ENCODE assay signal across 8 cellular contexts in the genomic region with DNA sequence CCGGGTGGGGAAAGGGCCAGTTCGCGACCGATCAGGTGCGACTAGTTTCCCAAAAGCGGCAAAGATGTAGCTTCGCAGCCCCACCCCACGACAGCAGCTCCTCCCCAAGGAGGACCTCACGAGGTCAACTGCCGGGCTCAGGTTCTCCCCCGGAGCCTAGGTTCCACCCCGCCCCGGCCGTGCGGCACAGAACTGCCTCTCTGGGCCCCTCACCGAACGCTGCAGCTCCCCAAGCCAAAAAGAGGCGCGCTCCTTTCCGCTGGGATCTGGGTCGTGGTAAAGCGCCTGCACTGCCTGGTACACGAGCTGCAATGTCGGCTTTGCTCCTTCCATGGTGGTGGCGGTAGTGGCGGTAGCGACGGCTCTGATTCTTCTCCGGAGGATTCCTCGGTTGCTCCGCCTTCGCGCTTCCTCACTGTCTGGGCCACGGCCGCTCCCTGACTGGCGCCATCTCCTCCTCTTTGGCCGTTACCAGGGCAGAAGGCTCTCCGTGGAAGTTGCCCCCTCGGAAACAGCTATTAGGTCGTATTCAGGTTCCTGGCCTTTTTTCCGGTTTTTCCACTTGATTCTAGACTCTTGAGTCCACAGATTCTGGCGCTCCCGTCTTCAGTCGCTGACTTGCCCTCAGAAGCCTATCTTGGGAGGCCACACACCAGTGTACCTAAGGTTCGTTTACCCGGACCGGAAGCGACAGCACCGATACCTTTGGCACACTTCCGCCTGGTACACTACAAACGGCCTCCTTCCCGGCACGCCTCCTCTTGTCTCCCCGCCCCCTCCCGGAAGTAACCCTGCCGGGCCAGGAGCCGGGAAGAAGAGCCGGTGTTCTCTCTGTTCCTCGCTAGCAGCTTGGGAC. TPM values are rescaled to one million over a fixed set of nuclear protein-coding genes. Genes with fewer than 3 reads are reported as not detected.
DNase-seq lines count a peak whose midpoint lies in the region; ATAC-seq and TF ChIP-seq lines count a peak whose summit lies in the region.

A gene (minus strand): TSS at position 674 of the 856 bp plus-strand sequence. CDS start 341 bp downstream, at position 333.

- H3K4me3 ChIP-seq in GM12864 (ENCODE audit: low read depth, low read length): peak within 1 kb of the TSS; percentile 90
- peak within 1 kb of the TSS; percentile 93 for H3K4me3 ChIP-seq in SU-DHL-6 (ENCODE audit: insufficient read depth, low read length, poor library complexity, severe bottlenecking)
- peak within 1 kb of the TSS; percentile 87 for H3K4me3 ChIP-seq in cardiac muscle cell
- H3K4me3 ChIP-seq in parathyroid adenoma (ENCODE audit: low read depth, low read length): peak within 1 kb of the TSS; percentile 94
- H3K4me3 ChIP-seq in tibial nerve: peak within 1 kb of the TSS; percentile 66 to 99 (median 84)

- H3K27me3 ChIP-seq in SU-DHL-6 (ENCODE audit: low read length) (no peaks in the 10 kb centered on the region), cardiac muscle cell (no peaks in the 10 kb centered on the region), parathyroid adenoma (ENCODE audit: control insufficient read depth, insufficient read depth, low read length) (no peaks in the 10 kb centered on the region), tibial nerve (no peaks in the 10 kb centered on the region)

- TF ChIP-seq EP300 in tibial nerve (IDR thresholded peaks at IDR 0.05): peak; percentile 67 to 90

- peak within 1 kb of the TSS; percentile 91 for H3K27ac ChIP-seq in SU-DHL-6 (ENCODE audit: low read depth, low read length)
- peak within 1 kb of the TSS; percentile 99 for H3K27ac ChIP-seq in cardiac muscle cell
- peak within 1 kb of the TSS; percentile 99 for H3K27ac ChIP-seq in parathyroid adenoma
- H3K27ac ChIP-seq in tibial nerve: peak within 1 kb of the TSS; percentile 93 to 99 (median 97)

- H3K79me2 ChIP-seq in SU-DHL-6 (ENCODE audit: insufficient read depth, low read length) (peaks cover 49% of the 10 kb centered on the region), parathyroid adenoma (peaks cover 29% of the 10 kb centered on the region)

- H3K9me3 ChIP-seq in SU-DHL-6 (ENCODE audit: insufficient read depth, low read length): no peaks in the 10 kb centered on the region
- H3K9me3 ChIP-seq in cardiac muscle cell (ENCODE audit: low read depth): no peaks in the 10 kb centered on the region
- no peaks in the 10 kb centered on the region for H3K9me3 ChIP-seq in parathyroid adenoma (ENCODE audit: control insufficient read depth, low read length)
- H3K9me3 ChIP-seq in tibial nerve: no peaks in the 10 kb centered on the region

- peak within 1 kb of the TSS; percentile 90 for H3K9ac ChIP-seq in SU-DHL-6 (ENCODE audit: low read length)
- peak within 1 kb of the TSS; percentile 62 for H3K9ac ChIP-seq in parathyroid adenoma

- H3K36me3 ChIP-seq in SU-DHL-6 (ENCODE audit: low read length) (no peaks in the 10 kb centered on the region), cardiac muscle cell (no peaks in the 10 kb centered on the region), parathyroid adenoma (ENCODE audit: control insufficient read depth, insufficient read depth, low read length) (no peaks in the 10 kb centered on the region), tibial nerve (no peaks in the 10 kb centered on the region)

- DNase-seq in GM12864 (ENCODE audit: low read depth) (peak; percentile 87), NCI-H128 (lab: John Stamatoyannopoulos, UW; ENCODE audit: unreplicated experiment) (peak; percentile 78), cardiac muscle cell (ENCODE audit: low read depth in 1 of 2, low spot score in 1 of 2) (peak; percentile 93 to 94), tibial nerve (ENCODE audit: low spot score in 2 of 2) (peak; percentile 88 to 93)
- peak; percentile 85 for DNase-seq in activated naive CD8-positive, alpha-beta T cell treated with anti-CD3 and anti-CD28 coated beads, Interleukin-2, amount 50 U/mL, for 16 hours (ENCODE audit: low read depth, low spot score)

- H3K9me2 ChIP-seq in SU-DHL-6 (replicated peaks; ENCODE audit: insufficient read depth, low read length): no peaks in the 10 kb centered on the region

- no peak for TF ChIP-seq CTCF in GM12864 (IDR thresholded peaks at IDR 0.05; ENCODE audit: low read depth, low read length, missing control alignments)
- no peak for TF ChIP-seq CTCF in SU-DHL-6 (IDR thresholded peaks at IDR 0.05; ENCODE audit: insufficient read depth, low read length, poor library complexity, severe bottlenecking)
- no peak for TF ChIP-seq CTCF in cardiac muscle cell (IDR thresholded peaks at IDR 0.05; ENCODE audit: low read depth, low read length)
- TF ChIP-seq CTCF in parathyroid adenoma (IDR thresholded peaks at IDR 0.05): no peak
- peak in 1 of 5 experiments; percentile 36 for TF ChIP-seq CTCF in tibial nerve (IDR thresholded peaks at IDR 0.05)

- H3F3A ChIP-seq in SU-DHL-6 (ENCODE audit: insufficient read depth): peaks cover 4% of the 10 kb centered on the region; the same call in 1 of the 2 replicates

- H3K4me2 ChIP-seq in SU-DHL-6 (ENCODE audit: low read depth, low read length, poor library complexity, severe bottlenecking) (peak within 1 kb of the TSS; percentile 77), parathyroid adenoma (ENCODE audit: low read length) (peak within 1 kb of the TSS; percentile 86)

- H4K20me1 ChIP-seq in SU-DHL-6 (ENCODE audit: low read depth, low read length): 0 out of 2 replicates have a peak, but pooled peaks cover 3% of the 10 kb centered on the region

- 0% methylated on average over 56 to 58 of the region's 59 CpGs for WGBS in tibial nerve, 2 donors

- H3K4me1 ChIP-seq in cardiac muscle cell (ENCODE audit: low read depth) (peaks cover 7% of the 10 kb centered on the region), parathyroid adenoma (peaks cover 4% of the 10 kb centered on the region), tibial nerve (peaks cover 0 to 43% (median 14%) of the 10 kb centered on the region in 4 donors)

- TF ChIP-seq POLR2A in tibial nerve (IDR thresholded peaks at IDR 0.05): peak; percentile 54 to 80

- H2AFZ ChIP-seq in SU-DHL-6 (ENCODE audit: low read depth, low read length, severe bottlenecking) (peak within 1 kb of the TSS; percentile 72), parathyroid adenoma (peak within 1 kb of the TSS; percentile 83)

- ATAC-seq in HG02642 (IDR thresholded peaks at IDR 0.05; ENCODE audit: poor library complexity, unreplicated experiment): peak; percentile 84

RNA-seq across cellular contexts. Expression of the gene that starts here (rescaled TPM):
- total RNA-seq in cardiac muscle cell: 26.9 and 31.1 TPM in 2 replicates
- 21.8 and 32.1 TPM in 2 replicates for polyA plus RNA-seq in cardiac muscle cell
- 10 to 100 TPM; 33.9 to 36.9 (median 35.5) TPM for total RNA-seq in tibial nerve

Comparison
In these comparisons a context has a peak if more than half of its experiments do, and no peak if none do; other contexts are left out.
1. Peak in every context shown above with its lines: DNase-seq, ATAC-seq, H3K4me3 ChIP-seq and H3K27ac ChIP-seq.